Comparison of ENCODE assay signal across 24 cellular contexts in genomic region chr20:24478584-24478983, GRCh38. TPM values are rescaled to one million over a fixed set of nuclear protein-coding genes. Genes with fewer than 3 reads are reported as not detected.
DNase-seq lines count a peak whose midpoint lies in the region; ATAC-seq and TF ChIP-seq lines count a peak whose summit lies in the region.
"Had no signal": no experiment of that assay in that cellular context is flagged by ENCODE, and none has a peak within 500 bp of the region (broad histone marks: within the 10 kb centered on the region; RNA-seq: fewer than 3 reads in every experiment).

No MANE protein-coding gene starts in this region.

- in situ Hi-C loops in GM13976 (cut with MboI; ENCODE audit: low sequenced_read_pairs, unreplicated experiment), result no loop called here

- H4K12ac ChIP-seq in trophoblast cell (ENCODE audit: low read depth, low read length), result no peak overlapping the region

- H2AK5ac ChIP-seq in neuronal stem cell (ENCODE audit: low read depth, low read length) (no peak overlapping the region), trophoblast cell (ENCODE audit: low read length) (no peak overlapping the region)

- H3K9me3 ChIP-seq in right atrium auricular region (no peaks in the 10 kb centered on the region), neuronal stem cell (replicated peaks in 1 of 2; ENCODE audit: control insufficient read depth in 2 of 2, insufficient read depth in 1 of 2, low read depth in 1 of 2, low read length in 2 of 2) (no peaks in the 10 kb centered on the region), trophoblast cell (ENCODE audit: insufficient read depth, low read depth, low read length) (peaks cover 3% of the 10 kb centered on the region)
- H3K9me3 ChIP-seq: BLaER1, SJSA1 had no signal

- H3K27me3 ChIP-seq in right atrium auricular region, result no peaks in the 10 kb centered on the region
- peaks cover 0 to 3% (median 0%) of the 10 kb centered on the region in 3 experiments for H3K27me3 ChIP-seq in neuronal stem cell (ENCODE audit: control insufficient read depth in 3 of 3, insufficient read depth in 3 of 3, low read depth in 1 of 3, low read length in 3 of 3)
- no peaks in the 10 kb centered on the region for H3K27me3 ChIP-seq in trophoblast cell (ENCODE audit: insufficient read depth, low read length)

- DNase-seq in Right ventricle myocardium inferior (ENCODE audit: missing footprints) (no peak), right atrium auricular region (ENCODE audit: low spot score) (no peak), left ventricle myocardium superior (no peak), neuronal stem cell (ENCODE audit: low spot score) (no peak), trophoblast cell (no peak), retina (no peak), GM13976 (ENCODE audit: low spot score) (no peak)
- DNase-seq: ACHN; CD4-positive, alpha-beta T cell; COR-L47; DMS79; GOT3; MV-4-11; NCI-H1105 treated with DMSO at 0.1 percent for 48 hours; NCI-H2029 treated with DMSO at 0.1 percent for 48 hours; NCI-H226; NCI-H524; NCI-H82 had no signal

- H2BK12ac ChIP-seq in neuronal stem cell (ENCODE audit: low read length) (no peak overlapping the region), trophoblast cell (ENCODE audit: low read length) (no peak overlapping the region)

- H3K79me1 ChIP-seq in neuronal stem cell (ENCODE audit: low read depth, low read length) (peaks cover 3% of the 10 kb centered on the region), trophoblast cell (ENCODE audit: low read length) (no peaks in the 10 kb centered on the region)

- H3K36me3 ChIP-seq in right atrium auricular region, result no peaks in the 10 kb centered on the region
- H3K36me3 ChIP-seq in neuronal stem cell (replicated peaks in 1 of 2; ENCODE audit: control insufficient read depth in 2 of 2, insufficient read depth in 2 of 2, low read length in 2 of 2), result no peaks in the 10 kb centered on the region
- no peaks in the 10 kb centered on the region for H3K36me3 ChIP-seq in trophoblast cell (ENCODE audit: control insufficient read depth in 1 of 2, insufficient read depth in 2 of 2, low read length in 2 of 2)
- H3K36me3 ChIP-seq: BLaER1, SJSA1 had no signal

- H3K18ac ChIP-seq in neuronal stem cell (ENCODE audit: low read length) (peak overlapping the region; percentile 1), trophoblast cell (ENCODE audit: low read length) (no peak overlapping the region)

- no peak overlapping the region for H2BK15ac ChIP-seq in neuronal stem cell (ENCODE audit: low read length)

- H3K23ac ChIP-seq in neuronal stem cell (ENCODE audit: low read depth, low read length, poor library complexity) (no peak overlapping the region), trophoblast cell (ENCODE audit: low read length) (no peak overlapping the region)

- no peak overlapping the region for H4K91ac ChIP-seq in neuronal stem cell (ENCODE audit: low read depth, low read length, poor library complexity)
- no peak overlapping the region for H4K91ac ChIP-seq in trophoblast cell (ENCODE audit: low read depth, low read length)

- intact Hi-C loops in Right ventricle myocardium inferior (cut with DNase I) (loop anchor here (10.0 kb wide), 1 partner anchor 56 kb away; no protein-coding TSS in a partner anchor), left ventricle myocardium superior (cut with micrococcal nuclease) (loop anchor here (10.0 kb wide), 1 partner anchor 146 kb away; no protein-coding TSS in a partner anchor)

- no peaks in the 10 kb centered on the region for H3K79me2 ChIP-seq in trophoblast cell (ENCODE audit: control insufficient read depth, insufficient read depth, low read length, poor library complexity)

- no peak overlapping the region for H4K8ac ChIP-seq in neuronal stem cell (ENCODE audit: low read depth, low read length)
- H4K8ac ChIP-seq in trophoblast cell (ENCODE audit: low read depth, low read length), result no peak overlapping the region

- no peak overlapping the region for H3K9ac ChIP-seq in neuronal stem cell (ENCODE audit: low read depth, low read length, poor library complexity)
- H3K9ac ChIP-seq in trophoblast cell (ENCODE audit: low read length), result no peak overlapping the region
- H3K9ac ChIP-seq: BLaER1 had no signal

- H3K14ac ChIP-seq in neuronal stem cell (ENCODE audit: low read length), result no peak overlapping the region
- H3K14ac ChIP-seq in trophoblast cell (ENCODE audit: low read length), result no peak overlapping the region

- H3K4me2 ChIP-seq in neuronal stem cell (ENCODE audit: insufficient read depth, low read length, poor library complexity, severe bottlenecking) (no peak overlapping the region), trophoblast cell (ENCODE audit: low read length) (no peak overlapping the region)
- H3K4me2 ChIP-seq: BLaER1 had no signal

- H2BK5ac ChIP-seq in neuronal stem cell (ENCODE audit: low read length), result no peak overlapping the region
- no peak overlapping the region for H2BK5ac ChIP-seq in trophoblast cell (ENCODE audit: low read depth, low read length, poor library complexity)

- ATAC-seq in Right ventricle myocardium inferior (peak; percentile 47), left ventricle myocardium superior (peak; percentile 37), HG03520 (IDR thresholded peaks at IDR 0.05; ENCODE audit: unreplicated experiment) (no peak)
- ATAC-seq: Panc1 had no signal

- H3K27ac ChIP-seq in right atrium auricular region (peak overlapping the region in 1 of 2 donors; percentile 51), neuronal stem cell (replicated peaks; ENCODE audit: low read length) (no peak overlapping the region), trophoblast cell (ENCODE audit: low read depth, low read length) (no peak overlapping the region)
- H3K27ac ChIP-seq: 22Rv1, BLaER1, SJSA1 had no signal

- WGBS in neuronal stem cell (ENCODE audit: extremely low coverage in 2 of 2, insufficient read length in 2 of 2, insufficient replicate concordance in 1 of 2), 2 donors, result no CpG with 5 or more reads among the region's 7 CpGs
- WGBS in trophoblast cell (ENCODE audit: extremely low coverage, insufficient coverage, insufficient read length), result no CpG with 5 or more reads among the region's 7 CpGs

- no peak overlapping the region for H2BK120ac ChIP-seq in neuronal stem cell (ENCODE audit: low read depth, low read length)
- H2BK120ac ChIP-seq in trophoblast cell (ENCODE audit: insufficient read depth, low read length, poor library complexity), result no peak overlapping the region

- no peak overlapping the region for H3K4me3 ChIP-seq in right atrium auricular region
- H3K4me3 ChIP-seq in neuronal stem cell (ENCODE audit: low read length in 2 of 2), result no peak overlapping the region
- no peak overlapping the region for H3K4me3 ChIP-seq in trophoblast cell (ENCODE audit: low read depth, low read length)
- H3K4me3 ChIP-seq: BLaER1, SJSA1 had no signal

- H3K4ac ChIP-seq in neuronal stem cell (ENCODE audit: low read length) (no peak overlapping the region), trophoblast cell (ENCODE audit: low read depth, low read length) (no peak overlapping the region)

- H3K4me1 ChIP-seq in right atrium auricular region, result no peaks in the 10 kb centered on the region
- peaks cover 0 to 5% of the 10 kb centered on the region in 2 donors for H3K4me1 ChIP-seq in neuronal stem cell (ENCODE audit: control insufficient read depth in 2 of 2, insufficient read depth in 1 of 2, low read depth in 1 of 2, low read length in 2 of 2)
- peaks cover 2 to 3% of the 10 kb centered on the region in 2 experiments for H3K4me1 ChIP-seq in trophoblast cell (ENCODE audit: control insufficient read depth in 1 of 2, insufficient read depth in 2 of 2, low read length in 2 of 2)
- H3K4me1 ChIP-seq: BLaER1, SJSA1 had no signal

- TF ChIP-seq CTCF in right atrium auricular region (IDR thresholded peaks at IDR 0.05) (no peak), GM13976 (IDR thresholded peaks at IDR 0.05; ENCODE audit: borderline replicate concordance, control extremely low read depth, extremely low read depth, insufficient read depth, missing control alignments) (no peak)

- H2AFZ ChIP-seq in neuronal stem cell (ENCODE audit: low read length) (no peak overlapping the region), trophoblast cell (ENCODE audit: insufficient read depth, low read length, poor library complexity) (no peak overlapping the region)

RNA-seq across cellular contexts. Expression of gene SYNDIG1, which starts 9.2 kb away (rescaled TPM):
- 15.8 TPM for total RNA-seq in Right ventricle myocardium inferior
- total RNA-seq in right atrium auricular region, result 10 to 100 TPM; 21.7 to 38.1 TPM
- total RNA-seq in left ventricle myocardium superior, result 11.0 TPM
- polyA plus RNA-seq in neuronal stem cell (2013, experiment 1 of 2), result 1.8 TPM
- polyA plus RNA-seq in neuronal stem cell (2013, experiment 2 of 2), result 1.7 TPM
- 1.4 and 1.5 TPM in 2 replicates for polyA plus RNA-seq in trophoblast cell (2013)
- total RNA-seq: CD4-positive, alpha-beta T cell; SJSA1 had no signal
- polyA plus RNA-seq: IgD-negative memory B cell had no signal
